8 cellular contexts compared by ENCODE assay signal in the genomic region with DNA sequence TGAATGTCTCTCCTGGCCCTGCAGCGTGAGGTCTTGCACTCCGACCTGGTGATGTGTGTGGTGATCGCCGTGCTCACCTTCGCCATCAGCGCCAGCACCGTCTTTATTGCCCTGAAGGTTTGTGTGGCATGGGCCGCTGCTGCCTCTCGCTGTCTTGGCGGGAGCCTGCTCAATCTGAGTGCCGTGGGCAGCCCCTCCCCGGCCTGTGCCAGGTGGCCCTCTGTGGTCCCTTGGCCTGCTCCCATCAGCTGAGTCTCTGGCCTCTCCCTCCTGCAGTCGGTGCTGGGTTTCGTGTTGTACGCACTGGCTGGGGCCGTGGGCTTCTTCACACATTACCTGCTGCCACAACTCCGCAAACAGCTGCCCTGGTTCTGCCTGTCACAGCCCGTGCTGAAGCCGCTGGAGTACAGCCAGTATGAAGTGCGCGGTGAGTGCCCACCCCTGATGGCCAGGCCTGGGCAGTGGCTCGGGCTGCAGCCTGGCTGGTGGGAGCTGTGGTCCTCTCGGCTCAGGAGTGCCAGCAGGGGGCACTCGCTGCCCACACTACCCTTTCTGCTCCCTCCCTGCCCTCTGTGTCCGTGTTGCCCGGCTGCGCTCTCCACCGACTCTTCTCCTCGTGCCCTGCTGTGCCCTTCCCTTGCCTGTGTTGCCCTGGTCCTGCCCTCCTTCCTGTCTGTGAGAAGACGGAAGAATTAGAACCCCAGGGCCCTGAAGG. TPM values are rescaled to one million over a fixed set of nuclear protein-coding genes. Genes with fewer than 3 reads are reported as not detected.
DNase-seq lines count a peak whose midpoint lies in the region; ATAC-seq lines count a peak whose summit lies in the region.

No MANE protein-coding gene starts in this region.

- intact Hi-C loops in posterior vena cava (cut with DNase I): no loop called here

- DNase-seq in NCI-H1436 (lab: John Stamatoyannopoulos, UW): peak; percentile 7
- no peak for DNase-seq in NCI-H1436 treated with DMSO at 0.1 percent for 48 hours (lab: John Stamatoyannopoulos, UW)
- peak; percentile 0 for DNase-seq in NCI-H748 treated with DMSO at 0.1 percent for 48 hours (lab: John Stamatoyannopoulos, UW)
- DNase-seq in activated gamma-delta T cell treated with anti-CD3 and anti-CD28 coated beads, Interleukin-2, amount 50 U/mL, for 16 hours (ENCODE audit: low read depth): peak; percentile 26
- DNase-seq in foreskin melanocyte: peak; percentile 64
- DNase-seq in posterior vena cava (ENCODE audit: low spot score): peak; percentile 91

- ATAC-seq in HG02885 (IDR thresholded peaks at IDR 0.05; ENCODE audit: poor library complexity, unreplicated experiment): no peak
- no peak for ATAC-seq in HG03460 (IDR thresholded peaks at IDR 0.05; ENCODE audit: unreplicated experiment)

RNA-seq across cellular contexts. Expression of a gene that starts 10.2 kb away (rescaled TPM):
- 10 to 100 TPM; 21.3 to 22.6 TPM for total RNA-seq in posterior vena cava

RNA-seq across cellular contexts. Expression of a gene that starts 11.8 kb away (rescaled TPM):
- 10 to 100 TPM; 39.1 to 46.3 TPM for total RNA-seq in posterior vena cava

RNA-seq across cellular contexts. Expression of a gene that starts 12.1 kb away (rescaled TPM):
- total RNA-seq in posterior vena cava: 10 to 100 TPM; 62.9 to 64.2 TPM

RNA-seq across cellular contexts. Expression of a gene that starts 30.2 kb away (rescaled TPM):
- total RNA-seq in posterior vena cava: under 1 TPM; 0.65 to 0.71 TPM

RNA-seq across cellular contexts. Expression of a gene that starts 36.9 kb away (rescaled TPM):
- total RNA-seq in posterior vena cava: 10 to 100 TPM; 57.6 to 80.8 TPM
